In the genomic region with DNA sequence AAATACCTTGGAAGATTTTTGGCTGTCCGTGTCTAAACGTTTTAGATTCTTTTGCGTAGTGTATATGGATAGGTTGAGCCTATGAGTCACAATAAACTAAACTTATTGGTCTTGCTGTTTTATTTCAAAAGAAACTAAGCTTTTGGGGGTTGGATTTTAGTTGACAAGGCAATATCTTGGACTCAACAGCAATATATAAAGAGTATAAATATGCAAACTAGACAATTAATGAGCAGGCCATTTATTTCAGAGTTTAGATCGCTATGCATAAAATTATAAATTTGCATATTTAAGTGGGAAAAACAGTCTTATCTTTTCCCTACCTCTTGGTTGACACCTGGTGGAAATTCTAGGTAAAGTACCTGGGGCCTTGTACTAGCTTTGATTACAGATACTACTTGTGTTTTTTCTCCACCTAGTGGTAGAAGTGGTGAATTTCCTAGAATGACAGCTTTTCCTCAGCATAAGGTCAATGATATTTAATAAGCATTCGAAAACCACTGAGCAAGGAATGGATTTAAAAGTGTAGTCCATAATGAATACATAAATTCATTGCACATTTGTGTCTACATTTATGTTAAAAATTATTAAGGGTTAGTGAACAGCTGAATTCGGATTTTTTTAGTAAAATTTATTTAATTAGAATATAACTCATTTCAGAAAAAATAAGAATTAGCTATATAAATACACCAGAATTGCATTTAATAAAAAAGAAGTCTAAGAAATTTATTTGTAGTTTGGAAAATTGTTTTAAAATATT, we compare ENCODE assay signal across 8 cellular contexts. TPM values are rescaled to one million over a fixed set of nuclear protein-coding genes. Genes with fewer than 3 reads are reported as not detected.
A peak's percentile ranks its signal among the peaks of the same experiment; 100 is the strongest.
DNase-seq lines count a peak whose midpoint lies in the region; ATAC-seq and TF ChIP-seq lines count a peak whose summit lies in the region.

No MANE protein-coding gene starts in this region.

- no peak for ATAC-seq in stimulated activated naive CD8-positive, alpha-beta T cell treated with anti-CD3 and anti-CD28 coated beads, Interleukin-15, Interleukin-2, amounts not matched to agents 100 U/mL and 50 U/mL, for 24 hours
- ATAC-seq in HG02759 (IDR thresholded peaks at IDR 0.05; ENCODE audit: unreplicated experiment) (peak; percentile 2), upper lobe of right lung (peak; percentile 25)

- H2BK15ac ChIP-seq in mesendoderm (replicated peaks; ENCODE audit: low read depth), result no peak overlapping the region

- H3K79me2 ChIP-seq in mesendoderm (ENCODE audit: control insufficient read depth, insufficient read depth, low read length), result peaks cover 2% of the 10 kb centered on the region

- peaks cover 22% of the 10 kb centered on the region for H3K4me1 Mint-ChIP-seq in stimulated activated naive CD8-positive, alpha-beta T cell treated with anti-CD3 and anti-CD28 coated beads, Interleukin-15, Interleukin-2, amounts not matched to agents 100 ng/mL and 50 ng/mL, for 24 hours (ENCODE audit: low read depth)

- H3K27me3 ChIP-seq in duodenal mucosa (ENCODE audit: control insufficient read depth in 1 of 2, insufficient read depth in 2 of 2, low read length in 2 of 2) (no peaks in the 10 kb centered on the region), mesendoderm (ENCODE audit: insufficient read depth, low read length, poor library complexity) (no peaks in the 10 kb centered on the region), upper lobe of right lung (no peaks in the 10 kb centered on the region)

- H4K5ac ChIP-seq in mesendoderm (ENCODE audit: low read length), result no peak overlapping the region

- peak; percentile 98 for TF ChIP-seq CTCF in upper lobe of right lung (IDR thresholded peaks at IDR 0.05)

- H2BK120ac ChIP-seq in mesendoderm (ENCODE audit: low read depth, low read length), result no peak overlapping the region

- intact Hi-C loops in upper lobe of right lung (cut with DNase I), result loop anchor here (10.0 kb wide), 1 partner anchor 280 kb away; no protein-coding TSS in a partner anchor

- no peaks in the 10 kb centered on the region for H3K9me3 ChIP-seq in duodenal mucosa (ENCODE audit: control insufficient read depth in 1 of 2, low read length in 2 of 2)
- H3K9me3 ChIP-seq in upper lobe of right lung, result no peaks in the 10 kb centered on the region

- no CpG with 5 or more reads among the region's 6 CpGs for WGBS in mesendoderm (ENCODE audit: extremely low coverage, insufficient coverage, low lambda C conversion rate)

- H3K27ac Mint-ChIP-seq in stimulated activated naive CD8-positive, alpha-beta T cell treated with anti-CD3 and anti-CD28 coated beads, Interleukin-15, Interleukin-2, amounts not matched to agents 100 ng/mL and 50 ng/mL, for 24 hours, result peak overlapping the region; percentile 94

- H3K9ac ChIP-seq in duodenal mucosa (ENCODE audit: low read depth in 1 of 2, low read length in 2 of 2) (peak overlapping the region; percentile 95 to 100), mesendoderm (ENCODE audit: low read length) (no peak overlapping the region)

- no peaks in the 10 kb centered on the region for H3K27me3 Mint-ChIP-seq in stimulated activated naive CD8-positive, alpha-beta T cell treated with anti-CD3 and anti-CD28 coated beads, Interleukin-15, Interleukin-2, amounts not matched to agents 100 ng/mL and 50 ng/mL, for 24 hours

- no peaks in the 10 kb centered on the region for H3K79me1 ChIP-seq in mesendoderm (ENCODE audit: low read length)

- H4K8ac ChIP-seq in mesendoderm (ENCODE audit: low read depth, low read length), result no peak overlapping the region

- no peak for DNase-seq in stimulated activated naive CD8-positive, alpha-beta T cell treated with anti-CD3 and anti-CD28 coated beads, Interleukin-15, Interleukin-2, amounts not matched to agents 100 U/mL and 50 U/mL, for 24 hours
- DNase-seq in NCI-H1694 (lab: John Stamatoyannopoulos, UW) (peak; percentile 94), T follicular helper cell (ENCODE audit: low read depth) (peak; percentile 13), mesendoderm (peak; percentile 93), upper lobe of right lung (no peak)

- H3K18ac ChIP-seq in mesendoderm (ENCODE audit: low read length), result no peak overlapping the region

- H3K27ac ChIP-seq in duodenal mucosa (ENCODE audit: low read depth, low read length) (peak overlapping the region; percentile 99), mesendoderm (ENCODE audit: low read depth, low read length) (no peak overlapping the region), upper lobe of right lung (peak overlapping the region; percentile 100)

- no peak overlapping the region for H3K4ac ChIP-seq in mesendoderm (ENCODE audit: low read depth, low read length)

- peaks cover 0 to 3% of the 10 kb centered on the region in 2 donors for H3K36me3 ChIP-seq in duodenal mucosa (ENCODE audit: control insufficient read depth in 1 of 2, insufficient read depth in 2 of 2, low read length in 2 of 2)
- no peaks in the 10 kb centered on the region for H3K36me3 ChIP-seq in mesendoderm (ENCODE audit: control insufficient read depth, insufficient read depth, low read length)
- no peaks in the 10 kb centered on the region for H3K36me3 ChIP-seq in upper lobe of right lung

- H3K4me1 ChIP-seq in duodenal mucosa (ENCODE audit: control insufficient read depth in 1 of 2, insufficient read depth in 2 of 2, low read length in 2 of 2), result peaks cover 9 to 10% of the 10 kb centered on the region in 2 donors
- H3K4me1 ChIP-seq in mesendoderm (ENCODE audit: control insufficient read depth, low read depth, low read length), result no peaks in the 10 kb centered on the region
- peaks cover 12% of the 10 kb centered on the region for H3K4me1 ChIP-seq in upper lobe of right lung

- no peak overlapping the region for H2BK5ac ChIP-seq in mesendoderm (ENCODE audit: low read length)

- no peak overlapping the region for H3K23ac ChIP-seq in mesendoderm (ENCODE audit: low read length)

- peak overlapping the region; percentile 86 to 100 for H3K4me3 ChIP-seq in duodenal mucosa (ENCODE audit: low read depth in 1 of 2, low read length in 2 of 2)
- H3K4me3 ChIP-seq in mesendoderm (ENCODE audit: low read length), result no peak overlapping the region
- H3K4me3 ChIP-seq in upper lobe of right lung, result peak overlapping the region; percentile 72

- peak overlapping the region; percentile 95 for H3K4me3 Mint-ChIP-seq in stimulated activated naive CD8-positive, alpha-beta T cell treated with anti-CD3 and anti-CD28 coated beads, Interleukin-15, Interleukin-2, amounts not matched to agents 100 ng/mL and 50 ng/mL, for 24 hours

- no peak overlapping the region for H2AK5ac ChIP-seq in mesendoderm (ENCODE audit: low read length)

- H3K56ac ChIP-seq in mesendoderm (ENCODE audit: low read length), result no peak overlapping the region

- H3K36me3 Mint-ChIP-seq in stimulated activated naive CD8-positive, alpha-beta T cell treated with anti-CD3 and anti-CD28 coated beads, Interleukin-15, Interleukin-2, amounts not matched to agents 100 ng/mL and 50 ng/mL, for 24 hours (ENCODE audit: low read depth), result peaks cover 6% of the 10 kb centered on the region

- no peaks in the 10 kb centered on the region for H3K9me3 Mint-ChIP-seq in stimulated activated naive CD8-positive, alpha-beta T cell treated with anti-CD3 and anti-CD28 coated beads, Interleukin-15, Interleukin-2, amounts not matched to agents 100 ng/mL and 50 ng/mL, for 24 hours

- H3K4me2 ChIP-seq in mesendoderm (ENCODE audit: low read length), result no peak overlapping the region

RNA-seq across cellular contexts. Expression of a gene that starts 1.7 kb away (rescaled TPM):
- 3.7 TPM for polyA plus RNA-seq in mesendoderm (2013, experiment 1 of 2)
- 3.6 TPM for polyA plus RNA-seq in mesendoderm (2013, experiment 2 of 2)
- total RNA-seq in upper lobe of right lung, result 103 TPM

Comparison
In these comparisons a context has a peak if more than half of its experiments do, and no peak if none do; other contexts are left out.
1. DNase-seq: peak in NCI-H1694 (single experiment), T follicular helper cell (single experiment) and mesendoderm (single experiment); none in stimulated activated naive CD8-positive, alpha-beta T cell treated with anti-CD3 and anti-CD28 coated beads, Interleukin-15, Interleukin-2, amounts not matched to agents 100 U/mL and 50 U/mL, for 24 hours (single experiment) and upper lobe of right lung (single experiment).